In the genomic region with DNA sequence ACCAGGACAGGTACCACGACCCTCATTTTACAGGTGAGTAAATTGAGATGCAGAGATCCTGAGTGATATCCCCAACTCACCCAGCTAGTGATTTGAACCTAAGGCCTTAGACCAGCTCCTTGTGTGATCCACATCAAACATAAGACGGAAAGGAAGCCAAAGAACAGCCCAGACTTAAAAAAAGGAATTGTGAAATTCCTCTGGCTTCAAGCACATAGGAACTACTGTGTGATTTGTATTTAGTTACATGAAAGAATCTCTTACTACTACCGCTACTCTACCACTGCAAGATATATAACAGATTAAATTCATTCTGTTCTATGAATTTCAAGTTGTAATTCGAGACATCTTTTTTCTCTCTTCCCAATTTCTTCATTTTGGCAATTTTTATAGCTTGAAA, we compare ENCODE assay signal across 26 cellular contexts. TPM values are rescaled to one million over a fixed set of nuclear protein-coding genes. Genes with fewer than 3 reads are reported as not detected.
"Had no signal": no experiment of that assay in that cellular context is flagged by ENCODE, and none has a peak within 500 bp of the region (broad histone marks: within the 10 kb centered on the region; RNA-seq: fewer than 3 reads in every experiment).

No MANE protein-coding gene starts in this region.

- ATAC-seq: foreskin keratinocyte; left lobe of liver; natural killer cell; right lobe of liver; stimulated activated naive B cell treated with anti-CD40 and anti-IgM and Interleukin-4, amounts not matched to agents 10 μg/mL and 1 μg/mL and 100 μg/mL, for 72 hours had no signal

- H3K36me3 Mint-ChIP-seq: memory B cell; natural killer cell; stimulated activated naive B cell treated with anti-CD40 and anti-IgM and Interleukin-4, amounts not matched to agents 10 μg/mL and 1 μg/mL and 100 μg/mL, for 72 hours had no signal

- H3K27ac Mint-ChIP-seq: dendritic cell treated with granulocyte-macrophage colony-stimulating factor and Interleukin-4, amounts not matched to agents 40 ng/mL and 50 ng/mL, for 4 days; memory B cell; natural killer cell; progenitor cell of endocrine pancreas; stimulated activated naive B cell treated with anti-CD40 and anti-IgM and Interleukin-4, amounts not matched to agents 10 μg/mL and 1 μg/mL and 100 μg/mL, for 72 hours; stimulated activated naive CD8-positive, alpha-beta T cell treated with anti-CD3 and anti-CD28 coated beads, Interleukin-15, Interleukin-2, amounts not matched to agents 100 ng/mL and 50 ng/mL, for 24 hours had no signal

- FAIRE-seq: kidney, small intestine, urothelium cell line had no signal

- H3K36me3 ChIP-seq: colonic mucosa, esophagus muscularis mucosa, right lobe of liver, thoracic aorta, tibial nerve, upper lobe of left lung had no signal

- H3K27me3 ChIP-seq: colonic mucosa, foreskin keratinocyte, neutrophil, right lobe of liver, tibial nerve, upper lobe of left lung had no signal

- H2AFZ ChIP-seq: parathyroid adenoma had no signal

- H3K4me1 ChIP-seq: colonic mucosa, esophagus muscularis mucosa, parathyroid adenoma, right lobe of liver, tibial nerve, upper lobe of left lung had no signal

- H3K9me3 ChIP-seq: colonic mucosa, esophagus muscularis mucosa, neutrophil, right lobe of liver, thoracic aorta, tibial nerve, upper lobe of left lung had no signal

- H3K4me3 ChIP-seq: colonic mucosa, esophagus muscularis mucosa, lung, right lobe of liver, thoracic aorta, tibial nerve, upper lobe of left lung had no signal

- H3K27me3 Mint-ChIP-seq: dendritic cell treated with granulocyte-macrophage colony-stimulating factor and Interleukin-4, amounts not matched to agents 40 ng/mL and 50 ng/mL, for 4 days; memory B cell; progenitor cell of endocrine pancreas; stimulated activated naive B cell treated with anti-CD40 and anti-IgM and Interleukin-4, amounts not matched to agents 10 μg/mL and 1 μg/mL and 100 μg/mL, for 72 hours; stimulated activated naive CD8-positive, alpha-beta T cell treated with anti-CD3 and anti-CD28 coated beads, Interleukin-15, Interleukin-2, amounts not matched to agents 100 ng/mL and 50 ng/mL, for 24 hours had no signal

- H3K27ac ChIP-seq: colonic mucosa, esophagus muscularis mucosa, foreskin keratinocyte, neutrophil, parathyroid adenoma, right lobe of liver, thoracic aorta, tibial nerve, upper lobe of left lung had no signal

- DNase-seq: colonic mucosa; effector CD8-positive, alpha-beta T cell; foreskin keratinocyte; glutamatergic neuron; hypothalamus; kidney; natural killer cell; right lobe of liver; small intestine; stimulated activated CD4-positive, alpha-beta T cell treated with anti-CD3 and anti-CD28 coated beads, Interleukin-15, amount 100 ng/mL, for 24 hours; stimulated activated CD4-positive, alpha-beta T cell treated with anti-CD3 and anti-CD28 coated beads, Interleukin-2, amount 100 ng/mL, for 48 hours; stimulated activated naive B cell treated with anti-CD40 and anti-IgM and Interleukin-4, amounts not matched to agents 10 μg/mL and 1 μg/mL and 100 μg/mL, for 72 hours; upper lobe of left lung had no signal

- H3K79me2 ChIP-seq: parathyroid adenoma had no signal

- H3K9me3 Mint-ChIP-seq: dendritic cell treated with granulocyte-macrophage colony-stimulating factor and Interleukin-4, amounts not matched to agents 40 ng/mL and 50 ng/mL, for 4 days; memory B cell; natural killer cell; neural crest cell; stimulated activated naive B cell treated with anti-CD40 and anti-IgM and Interleukin-4, amounts not matched to agents 10 μg/mL and 1 μg/mL and 100 μg/mL, for 72 hours; stimulated activated naive CD8-positive, alpha-beta T cell treated with anti-CD3 and anti-CD28 coated beads, Interleukin-15, Interleukin-2, amounts not matched to agents 100 ng/mL and 50 ng/mL, for 24 hours had no signal

- H3K4me3 Mint-ChIP-seq: dendritic cell treated with granulocyte-macrophage colony-stimulating factor and Interleukin-4, amounts not matched to agents 40 ng/mL and 50 ng/mL, for 4 days; memory B cell; natural killer cell; neural crest cell; stimulated activated naive B cell treated with anti-CD40 and anti-IgM and Interleukin-4, amounts not matched to agents 10 μg/mL and 1 μg/mL and 100 μg/mL, for 72 hours; stimulated activated naive CD8-positive, alpha-beta T cell treated with anti-CD3 and anti-CD28 coated beads, Interleukin-15, Interleukin-2, amounts not matched to agents 100 ng/mL and 50 ng/mL, for 24 hours had no signal

- H3K9ac ChIP-seq: parathyroid adenoma had no signal

RNA-seq across cellular contexts. Expression of gene E2F7, which starts 10.5 kb away (rescaled TPM):
- total RNA-seq: esophagus muscularis mucosa, thoracic aorta had no signal
